Comparison of ENCODE assay signal across 1 cellular context in the genomic region with DNA sequence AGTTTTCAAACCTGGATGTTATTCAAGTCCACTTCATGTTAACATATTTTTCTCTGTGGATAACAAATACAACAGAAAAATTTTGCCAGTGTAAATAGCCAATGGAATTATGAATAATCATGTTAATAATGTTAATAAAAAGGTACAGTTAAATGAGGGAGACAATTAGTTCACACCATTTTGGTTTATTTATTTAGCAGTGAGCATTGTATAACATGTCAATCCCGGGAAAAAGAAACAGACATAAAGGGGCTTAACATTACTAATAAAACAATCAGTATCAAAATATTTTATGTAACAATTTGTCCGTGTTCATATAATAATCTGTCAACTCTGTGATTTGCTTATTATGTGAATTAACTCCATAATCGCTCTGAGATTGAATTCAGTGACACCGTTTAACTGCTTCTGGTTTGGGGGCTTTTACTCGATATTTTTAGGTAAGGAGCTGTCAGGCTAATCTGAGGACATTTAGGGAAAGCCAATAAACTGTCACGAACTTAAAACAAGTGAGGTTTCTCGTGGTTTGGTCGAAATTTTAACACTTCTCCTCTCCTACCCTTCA.
TF ChIP-seq lines count a peak whose summit lies in the region.

No MANE protein-coding gene starts in this region.

TF ChIP-seq in HepG2, 621 proteins besides CTCF, POLR2A, EP300 and RAD21 (continued from another document):
- no peak for TF ChIP-seq ZFP90 (CRISPR knock-in tag; IDR thresholded peaks at IDR 0.05; ENCODE audit: borderline replicate concordance)
